Comparison of ENCODE assay signal across 8 cellular contexts in genomic region chr1:40710581-40711315, GRCh38. TPM values are rescaled to one million over a fixed set of nuclear protein-coding genes. Genes with fewer than 3 reads are reported as not detected.
DNase-seq lines count a peak whose midpoint lies in the region; ATAC-seq and TF ChIP-seq lines count a peak whose summit lies in the region.

No MANE protein-coding gene starts in this region.

- H3K27me3 Mint-ChIP-seq in CD14-positive monocyte (ENCODE audit: low read depth in 3 of 3), result no peaks in the 10 kb centered on the region

- H3K36me3 Mint-ChIP-seq in CD14-positive monocyte, result peaks cover 10 to 17% of the 10 kb centered on the region in 2 donors

- ATAC-seq in HG02610 (IDR thresholded peaks at IDR 0.05; ENCODE audit: unreplicated experiment), result no peak

- H3K4me1 ChIP-seq in OCI-LY3 (ENCODE audit: low read length), result peaks cover 44% of the 10 kb centered on the region

- H3K4me3 Mint-ChIP-seq in CD14-positive monocyte, result no peak overlapping the region

- H3K4me3 ChIP-seq in OCI-LY3 (ENCODE audit: low read length), result no peak overlapping the region
- peak overlapping the region; percentile 68 for H3K4me3 ChIP-seq in neural cell (ENCODE audit: low read length)

- CTCF ChIA-PET in HEK293T (lab: Yijun Ruan, JAX), result interaction anchor here (1.2 kb wide), 1 partner anchor 11 kb away, joined by 3 read pairs; no protein-coding TSS in a partner anchor

- H2AFZ ChIP-seq in OCI-LY3 (ENCODE audit: low read depth, low read length), result no peak overlapping the region
- H2AFZ ChIP-seq in neural cell (ENCODE audit: low read depth, low read length), result no peak overlapping the region

- no peak for TF ChIP-seq RAD21 in neural cell (conservative IDR thresholded peaks at IDR 0.05)

- H4K20me1 ChIP-seq in OCI-LY3 (ENCODE audit: insufficient read depth, low read length) (no peaks in the 10 kb centered on the region), neural cell (ENCODE audit: insufficient read depth) (no peaks in the 10 kb centered on the region)

- H3K79me2 ChIP-seq in OCI-LY3 (ENCODE audit: low read length) (peaks cover 77% of the 10 kb centered on the region), neural cell (replicated peaks; ENCODE audit: insufficient read depth, low read length) (peaks cover 67% of the 10 kb centered on the region)

- H3F3A ChIP-seq in neural cell (ENCODE audit: insufficient read depth, low read length, poor library complexity, severe bottlenecking), result no peaks in the 10 kb centered on the region

- H3K27me3 ChIP-seq in OCI-LY3 (ENCODE audit: low read depth, low read length) (no peaks in the 10 kb centered on the region), neural cell (ENCODE audit: insufficient read depth, low read depth, low read length) (no peaks in the 10 kb centered on the region)

- H3K9me3 ChIP-seq in OCI-LY3 (ENCODE audit: insufficient read depth, low read length), result no peaks in the 10 kb centered on the region
- no peaks in the 10 kb centered on the region for H3K9me3 ChIP-seq in neural cell (ENCODE audit: low read length)

- peak overlapping the region; percentile 27; the same call in 1 of the 2 replicates for H3K9ac ChIP-seq in OCI-LY3 (ENCODE audit: low read length)
- H3K9ac ChIP-seq in neural cell (ENCODE audit: low read length), result peak overlapping the region; percentile 59

- peak overlapping the region in 6 of 7 donors; percentile 79 to 93 (median 86) for H3K27ac Mint-ChIP-seq in CD14-positive monocyte

- no peaks in the 10 kb centered on the region for H3K9me3 Mint-ChIP-seq in CD14-positive monocyte

- no peak for TF ChIP-seq EP300 in neural cell (conservative IDR thresholded peaks at IDR 0.05; ENCODE audit: poor library complexity, severe bottlenecking)

- no peaks in the 10 kb centered on the region for H3K9me2 ChIP-seq in neural cell (ENCODE audit: insufficient read depth, low read length)

- H3K4me1 Mint-ChIP-seq in CD14-positive monocyte, result peaks cover 57% of the 10 kb centered on the region

- POLR2A ChIA-PET in HEK293T (lab: Yijun Ruan, JAX), result interaction anchor here (1.0 to 3.3 kb wide), 2 partner anchors 19 to 21 kb away, joined by 3 to 35 read pairs; partner anchors contain the start of gene NFYC

- TF ChIP-seq CTCF in CD14-positive monocyte (IDR thresholded peaks at IDR 0.05) (no peak), OCI-LY3 (IDR thresholded peaks at IDR 0.05; ENCODE audit: low read depth, low read length) (no peak), neural cell (IDR thresholded peaks at IDR 0.05; ENCODE audit: poor library complexity, severe bottlenecking) (no peak)

- peaks cover 10% of the 10 kb centered on the region for H3K36me3 ChIP-seq in OCI-LY3 (replicated peaks; ENCODE audit: low read depth, low read length)
- no peaks in the 10 kb centered on the region for H3K36me3 ChIP-seq in neural cell (ENCODE audit: insufficient read depth, low read length)

- H3K4me2 ChIP-seq in OCI-LY3 (ENCODE audit: low read length), result peak overlapping the region; percentile 87; the same call in 1 of the 2 replicates
- H3K4me2 ChIP-seq in neural cell (ENCODE audit: low read length), result peak overlapping the region; percentile 95

- intact Hi-C loops in CD14-positive monocyte (cut with micrococcal nuclease), result no loop called here

- DNase-seq in CD14-positive monocyte (ENCODE audit: low spot score) (no peak), epithelial cell of prostate (ENCODE audit: low read depth, low spot score) (no peak), RKO (ENCODE audit: low spot score) (no peak), HEK293T (ENCODE audit: extremely low spot score) (no peak), GF-D8 (lab: John Stamatoyannopoulos, UW) (no peak)

- H3K27ac ChIP-seq in OCI-LY3 (ENCODE audit: low read length) (no peak overlapping the region), epithelial cell of prostate (peak overlapping the region; percentile 91), neural cell (ENCODE audit: low read length) (no peak overlapping the region)

TF ChIP-seq in neural cell, 6 proteins besides CTCF, POLR2A, EP300 and RAD21:
- TF ChIP-seq TAF1 (IDR thresholded peaks at IDR 0.05; ENCODE audit: low read depth) (no peak), REST (IDR thresholded peaks at IDR 0.05; ENCODE audit: borderline replicate concordance) (no peak), POLR2AphosphoS5 (IDR thresholded peaks at IDR 0.05) (no peak), EZH2 (IDR thresholded peaks at IDR 0.05; ENCODE audit: borderline replicate concordance, insufficient read depth, low read length, poor library complexity, severe bottlenecking) (no peak), SMC3 (conservative IDR thresholded peaks at IDR 0.05; ENCODE audit: poor library complexity) (no peak), MXI1 (conservative IDR thresholded peaks at IDR 0.05; ENCODE audit: poor library complexity, severe bottlenecking) (no peak)
TF ChIP-seq in neural cell: peak in this region for 0.

TF ChIP-seq in HEK293T, 16 proteins besides CTCF, POLR2A, EP300 and RAD21:
- TF ChIP-seq ZNF384 (IDR thresholded peaks at IDR 0.05) (no peak), ELF4 (IDR thresholded peaks at IDR 0.05) (no peak), FOXK2 (IDR thresholded peaks at IDR 0.05) (no peak), L3MBTL2 (conservative IDR thresholded peaks at IDR 0.05) (no peak), FOXA1 (IDR thresholded peaks at IDR 0.05) (no peak), SP1 (IDR thresholded peaks at IDR 0.05) (no peak), BHLHE40 (IDR thresholded peaks at IDR 0.05; ENCODE audit: borderline replicate concordance) (no peak), ARNT (IDR thresholded peaks at IDR 0.05) (no peak), HDGF (IDR thresholded peaks at IDR 0.05; ENCODE audit: borderline replicate concordance) (no peak)
TF ChIP-seq in HEK293T: peak in this region for 0.

RNA-seq across cellular contexts. Expression of gene NFYC, which starts 19.2 kb away (rescaled TPM):
- 10 to 100 TPM; 61.2 to 68.2 TPM for polyA plus RNA-seq in CD14-positive monocyte
- polyA plus RNA-seq in neural cell, result 66.0 and 78.8 TPM in 2 replicates
- 67.4 and 71.7 TPM in 2 replicates for polyA minus RNA-seq in neural cell

RNA-seq across cellular contexts. Expression of gene RIMS3, which starts 45.3 kb away (rescaled TPM):
- under 1 TPM; 0.15 to 0.26 TPM for polyA plus RNA-seq in CD14-positive monocyte
- polyA plus RNA-seq in neural cell, result 31.6 and 36.9 TPM in 2 replicates
- 52.1 and 54.1 TPM in 2 replicates for polyA minus RNA-seq in neural cell

Comparison
In these comparisons a context has a peak if more than half of its experiments do, and no peak if none do; other contexts are left out.
1. RNA of gene RIMS3, which starts 45.3 kb away (polyA plus RNA-seq): 31.6 to 36.9 TPM in neural cell; 0.15 to 0.26 TPM in CD14-positive monocyte; every median in the first group is over 10 times any median in the second.